8 cellular contexts compared by ENCODE assay signal in genomic region chr1:100921110-100921706, GRCh38. TPM values are rescaled to one million over a fixed set of nuclear protein-coding genes. Genes with fewer than 3 reads are reported as not detected.
DNase-seq lines count a peak whose midpoint lies in the region; ATAC-seq, FAIRE-seq and TF ChIP-seq lines count a peak whose summit lies in the region.

No MANE protein-coding gene starts in this region.

- peaks cover 12% of the 10 kb centered on the region for H3K36me3 Mint-ChIP-seq in astrocyte (ENCODE audit: low read depth, unreplicated experiment)

- ATAC-seq in GM21529 (IDR thresholded peaks at IDR 0.05; ENCODE audit: unreplicated experiment): no peak

- peaks cover 21% of the 10 kb centered on the region for H3K36me3 ChIP-seq in astrocyte (ENCODE audit: insufficient read depth, low read length)

- H3K9ac ChIP-seq in astrocyte (ENCODE audit: low read length): peak overlapping the region; percentile 51

- FAIRE-seq in astrocyte (lab: Jason Lieb, UNC) (no peak), islet of Langerhans (lab: Jason Lieb, UNC) (peak; percentile 100), urothelium cell line (lab: Jason Lieb, UNC) (no peak)

- peaks cover 4% of the 10 kb centered on the region for H3K4me1 Mint-ChIP-seq in astrocyte (ENCODE audit: low read depth, unreplicated experiment)

- no peak overlapping the region for H2AFZ ChIP-seq in astrocyte (ENCODE audit: low read depth, low read length)

- TF ChIP-seq CTCF in GM10248 (IDR thresholded peaks at IDR 0.05; ENCODE audit: control extremely low read depth, extremely low read depth, low read depth, missing control alignments) (peak; percentile 67), astrocyte (IDR thresholded peaks at IDR 0.05; ENCODE audit: insufficient read depth, low read depth, low read length) (peak; percentile 51)

- POLR2A ChIA-PET in GM10248 (lab: Yijun Ruan, JAX): no interaction called here

- H3K4me3 ChIP-seq in astrocyte (ENCODE audit: insufficient read depth, low read depth, low read length): no peak overlapping the region

- peak overlapping the region; percentile 30 for H3K4me2 ChIP-seq in astrocyte (ENCODE audit: low read length)

- H4K20me1 ChIP-seq in astrocyte (ENCODE audit: insufficient read depth, low read length): peaks cover 6% of the 10 kb centered on the region

- no peak overlapping the region for H3K27ac Mint-ChIP-seq in astrocyte (ENCODE audit: unreplicated experiment)

- peaks cover 5% of the 10 kb centered on the region for H3K9me3 Mint-ChIP-seq in astrocyte (ENCODE audit: unreplicated experiment)

- H3K79me2 ChIP-seq in astrocyte (ENCODE audit: insufficient read depth, low read length): no peaks in the 10 kb centered on the region

- CTCF ChIA-PET in GM10248 (lab: Yijun Ruan, JAX): interaction anchor here (0.6 to 4.1 kb wide), 12 partner anchors 10 to 517 kb away, joined by 3 to 47 read pairs (median 4); no protein-coding TSS in a partner anchor

- H3K27me3 ChIP-seq in astrocyte (ENCODE audit: insufficient read depth, low read length): no peaks in the 10 kb centered on the region

- H3K27ac ChIP-seq in astrocyte (ENCODE audit: low read depth, low read length): peak overlapping the region; percentile 49

- H3K9me3 ChIP-seq in astrocyte (ENCODE audit: insufficient read depth, low read depth, low read length): no peaks in the 10 kb centered on the region

- H3K4me3 Mint-ChIP-seq in astrocyte (ENCODE audit: unreplicated experiment): no peak overlapping the region

- H3K27me3 Mint-ChIP-seq in astrocyte (ENCODE audit: low read depth, unreplicated experiment): no peaks in the 10 kb centered on the region

- DNase-seq in AG08395 (ENCODE audit: low spot score) (peak; percentile 31), GM10248 (ENCODE audit: extremely low spot score) (peak; percentile 30), NCI-H1694 treated with DMSO at 0.1 percent for 48 hours (lab: John Stamatoyannopoulos, UW) (peak; percentile 60), astrocyte (ENCODE audit: low read depth) (peak; percentile 19), urothelium cell line (ENCODE audit: low spot score) (peak; percentile 18), nucleus accumbens (lab: John Stamatoyannopoulos, UW) (no peak)

- peaks cover 3% of the 10 kb centered on the region for H3K4me1 ChIP-seq in astrocyte (ENCODE audit: insufficient read depth, low read length)

RNA-seq across cellular contexts. Expression of gene SLC30A7, which starts 25.3 kb away (rescaled TPM):
- 56.6 and 60.0 TPM in 2 replicates for total RNA-seq in astrocyte

RNA-seq across cellular contexts. Expression of gene EXTL2, which starts 26.6 kb away (rescaled TPM):
- 36.2 and 41.9 TPM in 2 replicates for total RNA-seq in astrocyte

Comparison
In these comparisons a context has a peak if more than half of its experiments do, and no peak if none do; other contexts are left out.
1. DNase-seq: peak in AG08395 (single experiment), GM10248 (single experiment), NCI-H1694 treated with DMSO at 0.1 percent for 48 hours (single experiment), astrocyte (single experiment) and urothelium cell line (single experiment); none in nucleus accumbens (0 of 56).